11 cellular contexts compared by ENCODE assay signal in the genomic region with DNA sequence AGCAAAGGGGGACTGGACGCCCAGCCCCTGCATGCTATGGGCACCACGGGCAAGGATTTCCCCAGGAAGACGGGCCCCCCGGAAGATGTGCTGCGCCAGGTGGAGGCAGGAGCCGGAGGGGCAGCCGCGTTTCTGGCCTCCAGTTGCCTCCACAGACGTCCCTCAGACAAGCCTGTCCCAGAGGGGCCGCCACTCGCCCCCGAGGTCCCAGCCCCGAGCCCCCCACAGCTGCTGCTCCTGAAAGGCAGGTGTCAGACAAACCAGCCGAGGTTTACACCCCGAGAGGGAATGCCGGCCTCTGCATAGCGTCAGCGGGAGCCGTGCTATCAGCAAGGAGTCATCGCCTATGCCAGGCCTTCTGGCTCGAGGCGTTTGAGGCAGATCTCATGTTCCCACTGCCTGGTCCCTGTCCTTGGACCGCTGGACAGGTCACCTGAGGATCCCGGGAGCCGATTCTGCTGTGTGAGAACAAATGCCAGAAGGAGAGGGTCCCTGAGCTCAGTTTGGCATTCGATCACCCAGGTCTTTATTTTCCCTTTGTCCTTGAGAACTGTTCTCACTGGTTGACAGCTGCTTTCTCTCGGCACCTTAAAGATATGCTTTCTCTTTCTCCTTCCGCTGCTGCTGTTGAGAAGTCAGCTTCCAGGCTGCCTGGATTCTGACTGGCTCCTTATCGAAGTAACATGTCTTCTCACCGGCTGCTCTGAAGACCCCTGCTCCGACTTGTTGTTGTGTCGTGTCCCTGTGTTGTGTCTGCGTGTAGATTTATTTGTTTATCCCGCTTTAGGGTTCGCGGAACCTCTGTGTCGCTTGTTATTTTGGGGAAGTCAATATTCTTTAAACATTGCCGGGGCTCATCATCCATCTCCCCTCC. TPM values are rescaled to one million over a fixed set of nuclear protein-coding genes. Genes with fewer than 3 reads are reported as not detected.
DNase-seq lines count a peak whose midpoint lies in the region; ATAC-seq and TF ChIP-seq lines count a peak whose summit lies in the region.
"Had no signal": no experiment of that assay in that cellular context is flagged by ENCODE, and none has a peak within 500 bp of the region (broad histone marks: within the 10 kb centered on the region; RNA-seq: fewer than 3 reads in every experiment).

No MANE protein-coding gene starts in this region.

- DNase-seq in 8988T (peak; percentile 42), Kasumi-1 (lab: John Stamatoyannopoulos, UW) (peak; percentile 2 to 11), esophagus muscularis mucosa (ENCODE audit: extremely low spot score) (no peak), natural killer cell (peak; percentile 13), T-helper 9 cell (no peak), GM23338 (ENCODE audit: low spot score) (no peak), superior temporal gyrus (ENCODE audit: extremely low spot score) (no peak)
- DNase-seq: hypothalamus, NCI-H510A had no signal

- H3K9me3 Mint-ChIP-seq in natural killer cell (no peaks in the 10 kb centered on the region), GM23338 (no peaks in the 10 kb centered on the region; the same call in 2 of the 3 replicates)

- TF ChIP-seq EP300 in esophagus muscularis mucosa (IDR thresholded peaks at IDR 0.05): no peak

- no peaks in the 10 kb centered on the region for H3K9me2 ChIP-seq in GM23338 (ENCODE audit: insufficient read depth)

- no peaks in the 10 kb centered on the region for H3K9me3 ChIP-seq in esophagus muscularis mucosa

- H3K27me3 Mint-ChIP-seq in natural killer cell (ENCODE audit: low read depth in 2 of 2): no peaks in the 10 kb centered on the region
- H3K27me3 Mint-ChIP-seq in GM23338 (ENCODE audit: insufficient read depth, low read depth, poor library complexity): peaks cover 7% of the 10 kb centered on the region

- 37% methylated on average over 25 of the region's 38 CpGs for WGBS in esophagus muscularis mucosa

- intact Hi-C loops in esophagus muscularis mucosa (cut with DNase I) (no loop called here), natural killer cell (cut with micrococcal nuclease) (no loop called here)

- H3K4me2 ChIP-seq in GM23338: no peak overlapping the region

- H3K36me3 Mint-ChIP-seq in natural killer cell: no peaks in the 10 kb centered on the region
- no peaks in the 10 kb centered on the region for H3K36me3 Mint-ChIP-seq in GM23338 (ENCODE audit: low read depth)

- no peak overlapping the region for H3K27ac ChIP-seq in esophagus muscularis mucosa (replicated peaks in 1 of 4)
- H3K27ac ChIP-seq in GM23338 (ENCODE audit: low read depth): no peak overlapping the region
- H3K27ac ChIP-seq: parathyroid adenoma had no signal

- no peak overlapping the region for H3K4me3 Mint-ChIP-seq in natural killer cell
- H3K4me3 Mint-ChIP-seq in GM23338: no peak overlapping the region

- TF ChIP-seq CTCF in esophagus muscularis mucosa (IDR thresholded peaks at IDR 0.05) (no peak), natural killer cell (IDR thresholded peaks at IDR 0.05) (no peak), GM23338 (conservative IDR thresholded peaks at IDR 0.05; ENCODE audit: low read depth in 2 of 2) (no peak)

- no peak overlapping the region for H2AFZ ChIP-seq in GM23338
- H2AFZ ChIP-seq: parathyroid adenoma had no signal

- peaks cover 0 to 13% (median 10%) of the 10 kb centered on the region in 4 donors for H3K4me1 ChIP-seq in esophagus muscularis mucosa
- no peaks in the 10 kb centered on the region for H3K4me1 ChIP-seq in GM23338 (ENCODE audit: insufficient read depth)
- H3K4me1 ChIP-seq: parathyroid adenoma had no signal

- H3K27ac Mint-ChIP-seq in natural killer cell: no peak overlapping the region
- H3K27ac Mint-ChIP-seq in GM23338: no peak overlapping the region

- H3F3A ChIP-seq in GM23338 (replicated peaks; ENCODE audit: low read depth): no peaks in the 10 kb centered on the region

- no peaks in the 10 kb centered on the region for H3K79me2 ChIP-seq in GM23338 (replicated peaks; ENCODE audit: insufficient read depth)
- H3K79me2 ChIP-seq: parathyroid adenoma had no signal

- no peak for TF ChIP-seq POLR2A in esophagus muscularis mucosa (IDR thresholded peaks at IDR 0.05; ENCODE audit: low read depth)

- no peaks in the 10 kb centered on the region for H4K20me1 ChIP-seq in GM23338 (replicated peaks; ENCODE audit: insufficient read depth)

- peaks cover 0 to 36% (median 0%) of the 10 kb centered on the region in 4 donors for H3K27me3 ChIP-seq in esophagus muscularis mucosa
- H3K27me3 ChIP-seq in GM23338 (ENCODE audit: insufficient read depth): no peaks in the 10 kb centered on the region

- H3K4me3 ChIP-seq in esophagus muscularis mucosa: peak overlapping the region; percentile 29 to 42 (median 35)
- no peak overlapping the region for H3K4me3 ChIP-seq in GM23338

- H3K4me1 Mint-ChIP-seq in natural killer cell (no peaks in the 10 kb centered on the region), GM23338 (0 out of 3 replicates have a peak, but pooled peaks cover 2% of the 10 kb centered on the region)

- H3K36me3 ChIP-seq in esophagus muscularis mucosa (no peaks in the 10 kb centered on the region), GM23338 (ENCODE audit: insufficient read depth) (no peaks in the 10 kb centered on the region)

- ATAC-seq in natural killer cell (no peak), GM23338 (no peak), HG02588 (IDR thresholded peaks at IDR 0.05; ENCODE audit: unreplicated experiment) (no peak)

TF ChIP-seq in GM23338, 12 proteins besides CTCF, POLR2A, EP300 and RAD21 (continues in another document):
- TF ChIP-seq ZNF114 (CRISPR knock-in tag; IDR thresholded peaks at IDR 0.05) (no peak), ZNF331 (CRISPR knock-in tag; IDR thresholded peaks at IDR 0.05; ENCODE audit: low read depth) (no peak), EZH2phosphoT487 (IDR thresholded peaks at IDR 0.05; ENCODE audit: unreplicated experiment) (no peak)

RNA-seq across cellular contexts. Expression of a gene that starts 20.6 kb away (rescaled TPM):
- not detected for total RNA-seq in esophagus muscularis mucosa
- total RNA-seq in natural killer cell: under 1 TPM in 1 of 3 donors, not detected in 2; 0.14 TPM
- not detected in 2 replicates for total RNA-seq in GM23338 (2014; rRNA removed; shearing (Covaris generic))
- polyA plus RNA-seq in GM23338 (2016; fragmentation: Nextera tagmentation; extraction: Ambion mirVana): not detected in 2 replicates

RNA-seq across cellular contexts. Expression of a gene that starts 30.8 kb away (rescaled TPM):
- under 1 TPM in 1 of 4 donors, not detected in 3; 0.83 TPM for total RNA-seq in esophagus muscularis mucosa
- not detected for total RNA-seq in natural killer cell
- total RNA-seq in GM23338 (2014; rRNA removed; shearing (Covaris generic)): not detected in 2 replicates
- 0.10 TPM in 1 of 2 replicates, not detected in the other for polyA plus RNA-seq in GM23338 (2016; fragmentation: Nextera tagmentation; extraction: Ambion mirVana)

RNA-seq across cellular contexts. Expression of a gene that starts 58.1 kb away (rescaled TPM):
- total RNA-seq in esophagus muscularis mucosa (not detected), natural killer cell (not detected)
- not detected in 2 replicates for total RNA-seq in GM23338 (2014; rRNA removed; shearing (Covaris generic))
- polyA plus RNA-seq in GM23338 (2016; fragmentation: Nextera tagmentation; extraction: Ambion mirVana): not detected in 2 replicates

Comparison
In these comparisons a context has a peak if more than half of its experiments do, and no peak if none do; other contexts are left out.
1. DNase-seq: peak in 8988T (single experiment), Kasumi-1 (2 of 2) and natural killer cell (single experiment); none in esophagus muscularis mucosa (single experiment), T-helper 9 cell (single experiment), GM23338 (single experiment) and superior temporal gyrus (single experiment).